ENCODE assay signal across 17 cellular contexts in the genomic region with DNA sequence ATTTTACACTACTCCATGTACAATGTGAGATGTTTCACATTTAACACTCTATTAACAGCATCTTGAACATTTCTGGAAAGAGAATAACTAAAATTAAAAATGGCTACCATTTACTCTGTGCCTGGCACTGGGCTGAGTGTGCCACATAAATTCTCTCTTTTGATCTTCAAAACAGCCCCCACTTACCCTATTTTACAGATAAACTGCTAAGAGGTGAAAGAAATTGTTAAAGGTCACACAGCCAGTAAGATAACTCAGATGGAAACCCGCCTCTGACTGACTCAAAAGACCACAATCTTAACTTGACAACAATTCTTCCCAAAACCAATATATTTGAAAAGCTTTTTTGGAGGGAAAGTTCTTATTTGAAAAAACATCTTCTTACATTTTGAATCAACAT.
"Had no signal": no experiment of that assay in that cellular context is flagged by ENCODE, and none has a peak within 500 bp of the region (broad histone marks: within the 10 kb centered on the region; RNA-seq: fewer than 3 reads in every experiment).

No MANE protein-coding gene starts in this region.

- H3K27ac ChIP-seq: left ventricle myocardium inferior, sigmoid colon, suprapubic skin, transverse colon, uterus had no signal

- H3K9me3 Mint-ChIP-seq: effector memory CD8-positive, alpha-beta T cell; immature natural killer cell had no signal

- ATAC-seq: effector memory CD8-positive, alpha-beta T cell had no signal

- H3K36me3 ChIP-seq: left ventricle myocardium inferior, sigmoid colon, suprapubic skin, transverse colon, uterus had no signal

- H3K4me3 Mint-ChIP-seq: effector memory CD8-positive, alpha-beta T cell; immature natural killer cell; nephron progenitor cell had no signal

- H3K36me3 Mint-ChIP-seq: immature natural killer cell had no signal

- H3K27me3 ChIP-seq: sigmoid colon, suprapubic skin, transverse colon, uterus had no signal

- H3K27ac Mint-ChIP-seq: effector memory CD8-positive, alpha-beta T cell; nephron progenitor cell had no signal

- H3K4me1 ChIP-seq: suprapubic skin, transverse colon, uterus had no signal

- H3K9me3 ChIP-seq: left ventricle myocardium inferior, sigmoid colon, suprapubic skin, transverse colon, uterus had no signal

- DNase-seq: activated CD4-positive, CD25-positive, alpha-beta regulatory T cell treated with anti-CD3 and anti-CD28 coated beads, Interleukin-2, amount 50 U/mL, for 72 hours; activated gamma-delta T cell treated with Interleukin-2 at 50 U/mL for 16 hours; amniotic stem cell; dermis blood vessel endothelial cell; effector memory CD8-positive, alpha-beta T cell; immature natural killer cell; kidney glomerular epithelial cell; left ventricle myocardium inferior; mammary epithelial cell; nephron progenitor cell; nucleus accumbens; sigmoid colon; stimulated activated naive CD4-positive, alpha-beta T cell treated with Interleukin-2 at 50 U/mL for 16 hours; T-helper 1 cell; transverse colon; uterus had no signal

- H3K4me3 ChIP-seq: left ventricle myocardium inferior, sigmoid colon, suprapubic skin, transverse colon, uterus had no signal

- H3K27me3 Mint-ChIP-seq: effector memory CD8-positive, alpha-beta T cell had no signal
